In the genomic region with DNA sequence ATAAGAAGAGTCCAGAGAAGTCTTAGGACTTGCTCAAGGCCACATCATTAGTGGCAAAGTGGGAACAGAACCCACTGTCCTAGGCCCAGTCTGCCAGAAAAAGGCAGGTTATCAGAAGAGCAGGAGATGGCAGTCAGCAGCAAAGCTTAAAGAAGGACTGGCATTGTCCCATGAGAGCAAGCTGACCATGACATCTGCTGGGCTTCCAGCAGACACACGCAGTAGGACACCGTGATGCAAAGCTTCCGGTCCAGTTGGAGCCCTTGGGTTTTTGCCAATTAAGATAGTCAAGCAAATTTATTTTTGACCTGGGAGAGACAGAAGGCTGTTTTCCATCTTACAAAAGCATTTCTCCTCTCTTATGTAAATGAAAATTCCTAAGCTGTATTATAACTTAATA, we compare ENCODE assay signal across 9 cellular contexts. TPM values are rescaled to one million over a fixed set of nuclear protein-coding genes. Genes with fewer than 3 reads are reported as not detected.
DNase-seq lines count a peak whose midpoint lies in the region; ATAC-seq and TF ChIP-seq lines count a peak whose summit lies in the region.
"Had no signal": no experiment of that assay in that cellular context is flagged by ENCODE, and none has a peak within 500 bp of the region (broad histone marks: within the 10 kb centered on the region; RNA-seq: fewer than 3 reads in every experiment).

No MANE protein-coding gene starts in this region.

- peaks cover 62% of the 10 kb centered on the region for H3K4me1 Mint-ChIP-seq in T-helper 2 cell treated with Interferon-gamma antibody and Interleukin-4, amounts not matched to agents 5 μg/mL and 100 μg/mL, for 36 hours (ENCODE audit: low read depth)

- TF ChIP-seq POLR2A in tibial nerve (IDR thresholded peaks at IDR 0.05), result no peak

- peak in 1 of 2 donors; percentile 57 for TF ChIP-seq EP300 in tibial nerve (IDR thresholded peaks at IDR 0.05)

- no peak overlapping the region for H3K4me3 ChIP-seq in tibial nerve

- no peaks in the 10 kb centered on the region for H3K27me3 Mint-ChIP-seq in T-helper 2 cell treated with Interferon-gamma antibody and Interleukin-4, amounts not matched to agents 5 μg/mL and 100 μg/mL, for 36 hours (ENCODE audit: low read depth)

- no peak for TF ChIP-seq CTCF in tibial nerve (IDR thresholded peaks at IDR 0.05)

- H3K27ac Mint-ChIP-seq in T-helper 2 cell treated with Interferon-gamma antibody and Interleukin-4, amounts not matched to agents 5 μg/mL and 100 μg/mL, for 36 hours, result peak overlapping the region; percentile 60

- H3K9me3 Mint-ChIP-seq in T-helper 2 cell treated with Interferon-gamma antibody and Interleukin-4, amounts not matched to agents 5 μg/mL and 100 μg/mL, for 36 hours, result no peaks in the 10 kb centered on the region

- no peak for DNase-seq in T-helper 2 cell treated with Interferon-gamma antibody and Interleukin-4, amounts not matched to agents 5 μg/mL and 100 μg/mL, for 36 hours (ENCODE audit: low spot score)
- no peak for DNase-seq in T-helper 2 cell
- peak; percentile 80 for DNase-seq in left lobe of liver (ENCODE audit: low spot score)
- no peak for DNase-seq in tibial nerve (ENCODE audit: low spot score in 2 of 2)
- no peak for DNase-seq in NCI-H524 treated with DMSO at 0.1 percent for 48 hours (lab: John Stamatoyannopoulos, UW)
- DNase-seq: NCI-H1105 treated with DMSO at 0.1 percent for 48 hours had no signal

- H3K36me3 ChIP-seq in tibial nerve, result peaks cover 0 to 48% (median 0%) of the 10 kb centered on the region in 3 donors

- H3K27me3 ChIP-seq in tibial nerve, result no peaks in the 10 kb centered on the region

- H3K27ac ChIP-seq in angular gyrus (ENCODE audit: low read depth, low read length) (peak overlapping the region; percentile 89), tibial nerve (peak overlapping the region; percentile 84 to 99 (median 90))

- peak; percentile 62 for ATAC-seq in left lobe of liver
- no peak for ATAC-seq in HG03565 (IDR thresholded peaks at IDR 0.05; ENCODE audit: unreplicated experiment)
- no peak for ATAC-seq in HG03108 (IDR thresholded peaks at IDR 0.05; ENCODE audit: unreplicated experiment)

- peaks cover 5 to 72% (median 46%) of the 10 kb centered on the region in 4 donors for H3K4me1 ChIP-seq in tibial nerve

- no peak overlapping the region for H3K4me3 Mint-ChIP-seq in T-helper 2 cell treated with Interferon-gamma antibody and Interleukin-4, amounts not matched to agents 5 μg/mL and 100 μg/mL, for 36 hours

- H3K36me3 Mint-ChIP-seq in T-helper 2 cell treated with Interferon-gamma antibody and Interleukin-4, amounts not matched to agents 5 μg/mL and 100 μg/mL, for 36 hours (ENCODE audit: low read depth), result peaks cover 46% of the 10 kb centered on the region

- no peaks in the 10 kb centered on the region for H3K9me3 ChIP-seq in tibial nerve

- 5% methylated on average over 3 of the region's 3 CpGs for WGBS in tibial nerve, 2 donors

RNA-seq across cellular contexts. Expression of gene ZBTB38, which starts 42.1 kb away (rescaled TPM):
- total RNA-seq in left lobe of liver, result 26.6 TPM
- 100 to 1,000 TPM; 121 to 171 (median 150) TPM for total RNA-seq in tibial nerve
